Comparison of ENCODE assay signal across 1 cellular context in the genomic region with DNA sequence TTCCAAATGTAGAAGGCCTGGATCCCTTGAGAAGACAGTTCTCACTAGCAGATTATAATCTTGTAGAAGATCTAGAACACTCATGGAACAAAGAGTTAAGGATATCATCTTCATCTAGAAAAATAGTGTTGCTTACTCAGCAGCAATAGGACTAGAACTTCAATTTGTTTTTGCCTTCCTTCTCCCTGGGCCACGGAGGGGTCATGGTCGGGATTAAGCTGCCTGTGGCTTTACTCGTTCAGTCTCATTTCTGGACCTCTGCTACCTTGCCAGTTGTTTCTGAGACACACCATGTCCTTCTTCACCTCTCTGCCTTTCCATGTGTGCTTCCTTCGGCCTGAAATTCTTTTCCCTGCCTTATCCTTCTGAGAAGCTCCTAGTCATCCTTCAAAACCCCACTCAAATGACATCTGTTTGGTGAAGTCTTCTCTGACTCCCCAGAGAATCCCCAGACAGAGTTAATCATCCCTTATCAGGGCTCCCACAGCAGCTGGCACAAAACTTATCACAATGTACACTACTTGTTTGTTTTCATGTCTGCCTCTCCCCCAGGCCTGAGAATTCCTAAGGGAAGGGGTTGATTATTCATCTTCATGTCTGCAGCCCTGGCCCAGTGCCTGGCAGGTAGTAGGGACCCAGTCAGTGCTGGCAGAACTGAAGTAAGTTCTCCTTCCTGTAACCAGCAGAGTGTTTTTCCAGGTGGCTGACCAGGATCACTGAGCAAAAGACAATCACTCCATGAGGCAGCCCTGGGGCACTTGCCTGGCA.
TF ChIP-seq lines count a peak whose summit lies in the region.

No MANE protein-coding gene starts in this region.

TF ChIP-seq in HEK293, 187 proteins besides CTCF, POLR2A, EP300 and RAD21 (continued from another document and continues in another):
- TF ChIP-seq, protein P1, sequence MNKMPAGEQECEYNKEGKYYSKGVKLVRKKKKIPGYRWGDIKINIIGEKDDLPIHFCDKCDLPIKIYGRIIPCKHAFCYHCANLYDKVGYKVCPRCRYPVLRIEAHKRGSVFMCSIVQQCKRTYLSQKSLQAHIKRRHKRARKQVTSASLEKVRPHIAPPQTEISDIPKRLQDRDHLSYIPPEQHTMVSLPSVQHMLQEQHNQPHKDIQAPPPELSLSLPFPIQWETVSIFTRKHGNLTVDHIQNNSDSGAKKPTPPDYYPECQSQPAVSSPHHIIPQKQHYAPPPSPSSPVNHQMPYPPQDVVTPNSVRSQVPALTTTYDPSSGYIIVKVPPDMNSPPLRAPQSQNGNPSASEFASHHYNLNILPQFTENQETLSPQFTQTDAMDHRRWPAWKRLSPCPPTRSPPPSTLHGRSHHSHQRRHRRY (tag by site-specific recombination; IDR thresholded peaks at IDR 0.05): no peak
- TF ChIP-seq ZBTB48 (tag by site-specific recombination; IDR thresholded peaks at IDR 0.05) (peak; percentile 55; the same call in 1 of the 2 replicates), HOXD13 (CRISPR knock-in tag; IDR thresholded peaks at IDR 0.05; ENCODE audit: borderline replicate concordance) (no peak), KLF16 (tag by site-specific recombination; IDR thresholded peaks at IDR 0.05) (no peak), ZNF549 (tag by site-specific recombination; IDR thresholded peaks at IDR 0.05) (no peak), PRDM1 (tag by site-specific recombination; IDR thresholded peaks at IDR 0.05) (no peak), ZNF514 (tag by site-specific recombination; IDR thresholded peaks at IDR 0.05) (no peak), ZNF10 (tag by site-specific recombination; IDR thresholded peaks at IDR 0.05) (peak; percentile 64; the same call in 1 of the 2 replicates), ZNF366 (tag by site-specific recombination; conservative IDR thresholded peaks at IDR 0.05) (no peak), ZFP41 (tag by site-specific recombination; IDR thresholded peaks at IDR 0.05; ENCODE audit: borderline replicate concordance) (no peak), ZNF133 (tag by site-specific recombination; IDR thresholded peaks at IDR 0.05) (no peak), HOXC10 (CRISPR knock-in tag; IDR thresholded peaks at IDR 0.05) (no peak), ZNF221 (tag by site-specific recombination; IDR thresholded peaks at IDR 0.05; ENCODE audit: borderline replicate concordance) (no peak), ZNF701 (tag by site-specific recombination; IDR thresholded peaks at IDR 0.05) (no peak), ZBTB1 (tag by site-specific recombination; IDR thresholded peaks at IDR 0.05) (no peak), ZNF585B (tag by site-specific recombination; IDR thresholded peaks at IDR 0.05) (no peak), ZBTB8A (tag by site-specific recombination; IDR thresholded peaks at IDR 0.05) (no peak), ZBTB7A (tag by site-specific recombination; IDR thresholded peaks at IDR 0.05; ENCODE audit: low read depth) (no peak), ZSCAN16 (tag by site-specific recombination; IDR thresholded peaks at IDR 0.05) (no peak), ZNF610 (tag by site-specific recombination; IDR thresholded peaks at IDR 0.05; ENCODE audit: borderline replicate concordance) (no peak), ZNF843 (tag by site-specific recombination; IDR thresholded peaks at IDR 0.05) (peak; percentile 95), ZNF391 (tag by site-specific recombination; IDR thresholded peaks at IDR 0.05; ENCODE audit: borderline replicate concordance, low read depth) (no peak), ZNF544 (tag by site-specific recombination; IDR thresholded peaks at IDR 0.05) (no peak), ZNF19 (tag by site-specific recombination; IDR thresholded peaks at IDR 0.05; ENCODE audit: low read depth) (no peak), ZNF416 (tag by site-specific recombination; IDR thresholded peaks at IDR 0.05) (no peak), ZNF157 (tag by site-specific recombination; IDR thresholded peaks at IDR 0.05) (no peak), ZNF121 (tag by site-specific recombination; IDR thresholded peaks at IDR 0.05) (no peak), ZNF202 (tag by site-specific recombination; IDR thresholded peaks at IDR 0.05; ENCODE audit: borderline replicate concordance) (no peak), BCL11B (tag by site-specific recombination; IDR thresholded peaks at IDR 0.05; ENCODE audit: low read depth) (no peak), ZNF670 (tag by site-specific recombination; IDR thresholded peaks at IDR 0.05; ENCODE audit: low read depth) (no peak), ZNF146 (tag by site-specific recombination; IDR thresholded peaks at IDR 0.05) (peak; percentile 8; the same call in 1 of the 2 replicates), ZNF302 (tag by site-specific recombination; IDR thresholded peaks at IDR 0.05; ENCODE audit: low read depth) (no peak), ZNF747 (tag by site-specific recombination; IDR thresholded peaks at IDR 0.05) (no peak), ZNF341 (tag by site-specific recombination; IDR thresholded peaks at IDR 0.05; ENCODE audit: low read depth) (no peak), ZIC2 (tag by site-specific recombination; IDR thresholded peaks at IDR 0.05) (peak; percentile 61), ZNF311 (tag by site-specific recombination; IDR thresholded peaks at IDR 0.05; ENCODE audit: borderline replicate concordance) (no peak), ZNF350 (tag by site-specific recombination; IDR thresholded peaks at IDR 0.05) (no peak), ZNF426 (tag by site-specific recombination; IDR thresholded peaks at IDR 0.05) (no peak), KLF9 (tag by site-specific recombination; IDR thresholded peaks at IDR 0.05; ENCODE audit: low read depth) (no peak), FEZF1 (tag by site-specific recombination; IDR thresholded peaks at IDR 0.05) (peak; percentile 83), ZNF423 (tag by site-specific recombination; IDR thresholded peaks at IDR 0.05) (no peak), ZNF561 (tag by site-specific recombination; IDR thresholded peaks at IDR 0.05; ENCODE audit: borderline replicate concordance) (no peak), ZXDB (tag by site-specific recombination; IDR thresholded peaks at IDR 0.05) (peak; percentile 94), ZNF629 (tag by site-specific recombination; IDR thresholded peaks at IDR 0.05) (peak; percentile 82), MZF1 (tag by site-specific recombination; IDR thresholded peaks at IDR 0.05; ENCODE audit: borderline replicate concordance) (peak; percentile 87), SP2 (tag by site-specific recombination; IDR thresholded peaks at IDR 0.05) (no peak), ZNF138 (tag by site-specific recombination; IDR thresholded peaks at IDR 0.05; ENCODE audit: borderline replicate concordance) (no peak), ZNF664 (tag by site-specific recombination; IDR thresholded peaks at IDR 0.05) (no peak), ZNF48 (tag by site-specific recombination; IDR thresholded peaks at IDR 0.05) (no peak), ZBTB20 (tag by site-specific recombination; IDR thresholded peaks at IDR 0.05) (peak; percentile 62), ZNF530 (tag by site-specific recombination; IDR thresholded peaks at IDR 0.05; ENCODE audit: low read depth) (no peak), ZNF214 (tag by site-specific recombination; IDR thresholded peaks at IDR 0.05; ENCODE audit: borderline replicate concordance) (no peak)
- TF ChIP-seq, protein P2, sequence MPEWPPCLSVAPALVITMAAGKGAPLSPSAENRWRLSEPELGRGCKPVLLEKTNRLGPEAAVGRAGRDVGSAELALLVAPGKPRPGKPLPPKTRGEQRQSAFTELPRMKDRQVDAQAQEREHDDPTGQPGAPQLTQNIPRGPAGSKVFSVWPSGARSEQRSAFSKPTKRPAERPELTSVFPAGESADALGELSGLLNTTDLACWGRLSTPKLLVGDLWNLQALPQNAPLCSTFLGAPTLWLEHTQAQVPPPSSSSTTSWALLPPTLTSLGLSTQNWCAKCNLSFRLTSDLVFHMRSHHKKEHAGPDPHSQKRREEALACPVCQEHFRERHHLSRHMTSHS (tag by site-specific recombination; IDR thresholded peaks at IDR 0.05): no peak
- TF ChIP-seq, protein P3, sequence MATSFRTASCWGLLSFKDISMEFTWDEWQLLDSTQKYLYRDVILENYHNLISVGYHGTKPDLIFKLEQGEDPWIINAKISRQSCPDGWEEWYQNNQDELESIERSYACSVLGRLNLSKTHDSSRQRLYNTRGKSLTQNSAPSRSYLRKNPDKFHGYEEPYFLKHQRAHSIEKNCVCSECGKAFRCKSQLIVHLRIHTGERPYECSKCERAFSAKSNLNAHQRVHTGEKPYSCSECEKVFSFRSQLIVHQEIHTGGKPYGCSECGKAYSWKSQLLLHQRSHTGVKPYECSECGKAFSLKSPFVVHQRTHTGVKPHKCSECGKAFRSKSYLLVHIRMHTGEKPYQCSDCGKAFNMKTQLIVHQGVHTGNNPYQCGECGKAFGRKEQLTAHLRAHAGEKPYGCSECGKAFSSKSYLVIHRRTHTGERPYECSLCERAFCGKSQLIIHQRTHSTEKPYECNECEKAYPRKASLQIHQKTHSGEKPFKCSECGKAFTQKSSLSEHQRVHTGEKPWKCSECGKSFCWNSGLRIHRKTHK (tag by site-specific recombination; IDR thresholded peaks at IDR 0.05): no peak
- TF ChIP-seq, protein P4, sequence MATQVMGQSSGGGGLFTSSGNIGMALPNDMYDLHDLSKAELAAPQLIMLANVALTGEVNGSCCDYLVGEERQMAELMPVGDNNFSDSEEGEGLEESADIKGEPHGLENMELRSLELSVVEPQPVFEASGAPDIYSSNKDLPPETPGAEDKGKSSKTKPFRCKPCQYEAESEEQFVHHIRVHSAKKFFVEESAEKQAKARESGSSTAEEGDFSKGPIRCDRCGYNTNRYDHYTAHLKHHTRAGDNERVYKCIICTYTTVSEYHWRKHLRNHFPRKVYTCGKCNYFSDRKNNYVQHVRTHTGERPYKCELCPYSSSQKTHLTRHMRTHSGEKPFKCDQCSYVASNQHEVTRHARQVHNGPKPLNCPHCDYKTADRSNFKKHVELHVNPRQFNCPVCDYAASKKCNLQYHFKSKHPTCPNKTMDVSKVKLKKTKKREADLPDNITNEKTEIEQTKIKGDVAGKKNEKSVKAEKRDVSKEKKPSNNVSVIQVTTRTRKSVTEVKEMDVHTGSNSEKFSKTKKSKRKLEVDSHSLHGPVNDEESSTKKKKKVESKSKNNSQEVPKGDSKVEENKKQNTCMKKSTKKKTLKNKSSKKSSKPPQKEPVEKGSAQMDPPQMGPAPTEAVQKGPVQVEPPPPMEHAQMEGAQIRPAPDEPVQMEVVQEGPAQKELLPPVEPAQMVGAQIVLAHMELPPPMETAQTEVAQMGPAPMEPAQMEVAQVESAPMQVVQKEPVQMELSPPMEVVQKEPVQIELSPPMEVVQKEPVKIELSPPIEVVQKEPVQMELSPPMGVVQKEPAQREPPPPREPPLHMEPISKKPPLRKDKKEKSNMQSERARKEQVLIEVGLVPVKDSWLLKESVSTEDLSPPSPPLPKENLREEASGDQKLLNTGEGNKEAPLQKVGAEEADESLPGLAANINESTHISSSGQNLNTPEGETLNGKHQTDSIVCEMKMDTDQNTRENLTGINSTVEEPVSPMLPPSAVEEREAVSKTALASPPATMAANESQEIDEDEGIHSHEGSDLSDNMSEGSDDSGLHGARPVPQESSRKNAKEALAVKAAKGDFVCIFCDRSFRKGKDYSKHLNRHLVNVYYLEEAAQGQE (tag by site-specific recombination; IDR thresholded peaks at IDR 0.05): no peak
- TF ChIP-seq, protein P5, sequence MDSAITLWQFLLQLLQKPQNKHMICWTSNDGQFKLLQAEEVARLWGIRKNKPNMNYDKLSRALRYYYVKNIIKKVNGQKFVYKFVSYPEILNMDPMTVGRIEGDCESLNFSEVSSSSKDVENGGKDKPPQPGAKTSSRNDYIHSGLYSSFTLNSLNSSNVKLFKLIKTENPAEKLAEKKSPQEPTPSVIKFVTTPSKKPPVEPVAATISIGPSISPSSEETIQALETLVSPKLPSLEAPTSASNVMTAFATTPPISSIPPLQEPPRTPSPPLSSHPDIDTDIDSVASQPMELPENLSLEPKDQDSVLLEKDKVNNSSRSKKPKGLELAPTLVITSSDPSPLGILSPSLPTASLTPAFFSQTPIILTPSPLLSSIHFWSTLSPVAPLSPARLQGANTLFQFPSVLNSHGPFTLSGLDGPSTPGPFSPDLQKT (IDR thresholded peaks at IDR 0.05; ENCODE audit: borderline replicate concordance, low read depth, low read length): no peak
- TF ChIP-seq, protein P6, sequence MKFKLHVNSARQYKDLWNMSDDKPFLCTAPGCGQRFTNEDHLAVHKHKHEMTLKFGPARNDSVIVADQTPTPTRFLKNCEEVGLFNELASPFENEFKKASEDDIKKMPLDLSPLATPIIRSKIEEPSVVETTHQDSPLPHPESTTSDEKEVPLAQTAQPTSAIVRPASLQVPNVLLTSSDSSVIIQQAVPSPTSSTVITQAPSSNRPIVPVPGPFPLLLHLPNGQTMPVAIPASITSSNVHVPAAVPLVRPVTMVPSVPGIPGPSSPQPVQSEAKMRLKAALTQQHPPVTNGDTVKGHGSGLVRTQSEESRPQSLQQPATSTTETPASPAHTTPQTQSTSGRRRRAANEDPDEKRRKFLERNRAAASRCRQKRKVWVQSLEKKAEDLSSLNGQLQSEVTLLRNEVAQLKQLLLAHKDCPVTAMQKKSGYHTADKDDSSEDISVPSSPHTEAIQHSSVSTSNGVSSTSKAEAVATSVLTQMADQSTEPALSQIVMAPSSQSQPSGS (tag by site-specific recombination; IDR thresholded peaks at IDR 0.05; ENCODE audit: low read depth): no peak
- TF ChIP-seq, protein P7, sequence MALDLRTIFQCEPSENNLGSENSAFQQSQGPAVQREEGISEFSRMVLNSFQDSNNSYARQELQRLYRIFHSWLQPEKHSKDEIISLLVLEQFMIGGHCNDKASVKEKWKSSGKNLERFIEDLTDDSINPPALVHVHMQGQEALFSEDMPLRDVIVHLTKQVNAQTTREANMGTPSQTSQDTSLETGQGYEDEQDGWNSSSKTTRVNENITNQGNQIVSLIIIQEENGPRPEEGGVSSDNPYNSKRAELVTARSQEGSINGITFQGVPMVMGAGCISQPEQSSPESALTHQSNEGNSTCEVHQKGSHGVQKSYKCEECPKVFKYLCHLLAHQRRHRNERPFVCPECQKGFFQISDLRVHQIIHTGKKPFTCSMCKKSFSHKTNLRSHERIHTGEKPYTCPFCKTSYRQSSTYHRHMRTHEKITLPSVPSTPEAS (tag by site-specific recombination; IDR thresholded peaks at IDR 0.05): no peak
- TF ChIP-seq, protein P8, sequence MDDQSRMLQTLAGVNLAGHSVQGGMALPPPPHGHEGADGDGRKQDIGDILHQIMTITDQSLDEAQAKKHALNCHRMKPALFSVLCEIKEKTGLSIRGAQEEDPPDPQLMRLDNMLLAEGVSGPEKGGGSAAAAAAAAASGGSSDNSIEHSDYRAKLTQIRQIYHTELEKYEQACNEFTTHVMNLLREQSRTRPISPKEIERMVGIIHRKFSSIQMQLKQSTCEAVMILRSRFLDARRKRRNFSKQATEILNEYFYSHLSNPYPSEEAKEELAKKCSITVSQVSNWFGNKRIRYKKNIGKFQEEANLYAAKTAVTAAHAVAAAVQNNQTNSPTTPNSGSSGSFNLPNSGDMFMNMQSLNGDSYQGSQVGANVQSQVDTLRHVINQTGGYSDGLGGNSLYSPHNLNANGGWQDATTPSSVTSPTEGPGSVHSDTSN (CRISPR knock-in tag; IDR thresholded peaks at IDR 0.05): no peak
- TF ChIP-seq, protein P9, sequence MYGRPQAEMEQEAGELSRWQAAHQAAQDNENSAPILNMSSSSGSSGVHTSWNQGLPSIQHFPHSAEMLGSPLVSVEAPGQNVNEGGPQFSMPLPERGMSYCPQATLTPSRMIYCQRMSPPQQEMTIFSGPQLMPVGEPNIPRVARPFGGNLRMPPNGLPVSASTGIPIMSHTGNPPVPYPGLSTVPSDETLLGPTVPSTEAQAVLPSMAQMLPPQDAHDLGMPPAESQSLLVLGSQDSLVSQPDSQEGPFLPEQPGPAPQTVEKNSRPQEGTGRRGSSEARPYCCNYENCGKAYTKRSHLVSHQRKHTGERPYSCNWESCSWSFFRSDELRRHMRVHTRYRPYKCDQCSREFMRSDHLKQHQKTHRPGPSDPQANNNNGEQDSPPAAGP (tag by site-specific recombination; IDR thresholded peaks at IDR 0.05): no peak; the same call in 1 of the 2 replicates
